1 cellular context compared by ENCODE assay signal in genomic region chr7:129769866-129770808, GRCh38.
TF ChIP-seq lines count a peak whose summit lies in the region.

No MANE protein-coding gene starts in this region.

TF ChIP-seq in K562, 482 proteins besides CTCF, POLR2A, EP300 and RAD21 (continued from another document and continues in another):
- TF ChIP-seq ZNF318 (IDR thresholded peaks at IDR 0.05; ENCODE audit: borderline replicate concordance in 1 of 2, low read depth in 1 of 2) (no peak), KDM2B (CRISPR knock-in tag; IDR thresholded peaks at IDR 0.05) (no peak), MBD2 (IDR thresholded peaks at IDR 0.05; ENCODE audit: borderline replicate concordance, low read depth) (no peak), PRDM10 (IDR thresholded peaks at IDR 0.05; ENCODE audit: partially characterized antibody) (peak; percentile 71), ZZZ3 (IDR thresholded peaks at IDR 0.05) (no peak), ZBTB7A (IDR thresholded peaks at IDR 0.05; ENCODE audit: borderline replicate concordance, control insufficient read depth, low read depth, low read length) (peak; percentile 39; the same call in 1 of the 2 replicates), ETV6 (IDR thresholded peaks at IDR 0.05; ENCODE audit: borderline replicate concordance in 1 of 2, low read depth in 2 of 2, low read length in 1 of 2) (no peak), ETV6 (CRISPR knock-in tag; IDR thresholded peaks at IDR 0.05; ENCODE audit: borderline replicate concordance) (no peak), ILF3 (IDR thresholded peaks at IDR 0.05; ENCODE audit: borderline replicate concordance) (no peak), ZNF212 (CRISPR knock-in tag; IDR thresholded peaks at IDR 0.05) (no peak), ZFP30 (CRISPR knock-in tag; IDR thresholded peaks at IDR 0.05; ENCODE audit: borderline replicate concordance) (no peak), ZFPM2 (CRISPR knock-in tag; IDR thresholded peaks at IDR 0.05) (no peak), U2AF2 (optimal IDR thresholded peaks at IDR 0.05; ENCODE audit: low read depth, low read length) (no peak), HMGN3 (IDR thresholded peaks at IDR 0.05; ENCODE audit: borderline replicate concordance, extremely low read depth, insufficient read length, low read depth, low read length) (no peak), ZNF644 (tag; IDR thresholded peaks at IDR 0.05; ENCODE audit: low read depth) (no peak), SPI1 (IDR thresholded peaks at IDR 0.05; ENCODE audit: borderline replicate concordance, low read depth, low read length) (no peak), ZNF121 (CRISPR knock-in tag; conservative IDR thresholded peaks at IDR 0.05) (no peak), CREBBP (IDR thresholded peaks at IDR 0.05; ENCODE audit: low read depth, low read length) (no peak), ZNF124 (CRISPR knock-in tag; IDR thresholded peaks at IDR 0.05) (0 out of 2 replicates have a peak, but pooled peaks have one; percentile 30), ZFP36 (IDR thresholded peaks at IDR 0.05; ENCODE audit: low read depth, low read length, partially characterized antibody) (no peak), STAG1 (CRISPR knock-in tag; IDR thresholded peaks at IDR 0.05; ENCODE audit: borderline replicate concordance) (0 out of 2 replicates have a peak, but pooled peaks have one; percentile 8), NCOA6 (IDR thresholded peaks at IDR 0.05) (no peak), ZNF830 (CRISPR knock-in tag; IDR thresholded peaks at IDR 0.05) (no peak), POLR2G (IDR thresholded peaks at IDR 0.05; ENCODE audit: low read depth, low read length) (no peak), ELF4 (CRISPR knock-in tag; IDR thresholded peaks at IDR 0.05) (no peak), HDAC8 (tag; IDR thresholded peaks at IDR 0.05) (no peak), FOXK2 (conservative IDR thresholded peaks at IDR 0.05 in 1 of 2, IDR thresholded peaks at IDR 0.05 in 1 of 2; ENCODE audit: low read depth in 2 of 2) (no peak), ERF (CRISPR knock-in tag; IDR thresholded peaks at IDR 0.05) (no peak), ATF1 (CRISPR knock-in tag; IDR thresholded peaks at IDR 0.05) (no peak), ATF1 (tag; IDR thresholded peaks at IDR 0.05) (no peak), CBX5 (IDR thresholded peaks at IDR 0.05; ENCODE audit: borderline replicate concordance, low read depth) (no peak), PHB2 (IDR thresholded peaks at IDR 0.05; ENCODE audit: low read depth) (no peak), IRF2 (CRISPR knock-in tag; IDR thresholded peaks at IDR 0.05) (peak; percentile 15; the same call in 1 of the 2 replicates), SIRT6 (IDR thresholded peaks at IDR 0.05; ENCODE audit: low read depth, low read length) (no peak), ZNF232 (CRISPR knock-in tag; IDR thresholded peaks at IDR 0.05) (no peak), ZNF707 (CRISPR knock-in tag; conservative IDR thresholded peaks at IDR 0.05) (no peak)
- TF ChIP-seq, protein P1, sequence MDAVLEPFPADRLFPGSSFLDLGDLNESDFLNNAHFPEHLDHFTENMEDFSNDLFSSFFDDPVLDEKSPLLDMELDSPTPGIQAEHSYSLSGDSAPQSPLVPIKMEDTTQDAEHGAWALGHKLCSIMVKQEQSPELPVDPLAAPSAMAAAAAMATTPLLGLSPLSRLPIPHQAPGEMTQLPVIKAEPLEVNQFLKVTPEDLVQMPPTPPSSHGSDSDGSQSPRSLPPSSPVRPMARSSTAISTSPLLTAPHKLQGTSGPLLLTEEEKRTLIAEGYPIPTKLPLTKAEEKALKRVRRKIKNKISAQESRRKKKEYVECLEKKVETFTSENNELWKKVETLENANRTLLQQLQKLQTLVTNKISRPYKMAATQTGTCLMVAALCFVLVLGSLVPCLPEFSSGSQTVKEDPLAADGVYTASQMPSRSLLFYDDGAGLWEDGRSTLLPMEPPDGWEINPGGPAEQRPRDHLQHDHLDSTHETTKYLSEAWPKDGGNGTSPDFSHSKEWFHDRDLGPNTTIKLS (IDR thresholded peaks at IDR 0.05; ENCODE audit: borderline replicate concordance, low read depth), result no peak
- TF ChIP-seq, protein P2, sequence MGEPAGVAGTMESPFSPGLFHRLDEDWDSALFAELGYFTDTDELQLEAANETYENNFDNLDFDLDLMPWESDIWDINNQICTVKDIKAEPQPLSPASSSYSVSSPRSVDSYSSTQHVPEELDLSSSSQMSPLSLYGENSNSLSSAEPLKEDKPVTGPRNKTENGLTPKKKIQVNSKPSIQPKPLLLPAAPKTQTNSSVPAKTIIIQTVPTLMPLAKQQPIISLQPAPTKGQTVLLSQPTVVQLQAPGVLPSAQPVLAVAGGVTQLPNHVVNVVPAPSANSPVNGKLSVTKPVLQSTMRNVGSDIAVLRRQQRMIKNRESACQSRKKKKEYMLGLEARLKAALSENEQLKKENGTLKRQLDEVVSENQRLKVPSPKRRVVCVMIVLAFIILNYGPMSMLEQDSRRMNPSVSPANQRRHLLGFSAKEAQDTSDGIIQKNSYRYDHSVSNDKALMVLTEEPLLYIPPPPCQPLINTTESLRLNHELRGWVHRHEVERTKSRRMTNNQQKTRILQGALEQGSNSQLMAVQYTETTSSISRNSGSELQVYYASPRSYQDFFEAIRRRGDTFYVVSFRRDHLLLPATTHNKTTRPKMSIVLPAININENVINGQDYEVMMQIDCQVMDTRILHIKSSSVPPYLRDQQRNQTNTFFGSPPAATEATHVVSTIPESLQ (CRISPR knock-in tag; IDR thresholded peaks at IDR 0.05), result no peak
- TF ChIP-seq, protein P3, sequence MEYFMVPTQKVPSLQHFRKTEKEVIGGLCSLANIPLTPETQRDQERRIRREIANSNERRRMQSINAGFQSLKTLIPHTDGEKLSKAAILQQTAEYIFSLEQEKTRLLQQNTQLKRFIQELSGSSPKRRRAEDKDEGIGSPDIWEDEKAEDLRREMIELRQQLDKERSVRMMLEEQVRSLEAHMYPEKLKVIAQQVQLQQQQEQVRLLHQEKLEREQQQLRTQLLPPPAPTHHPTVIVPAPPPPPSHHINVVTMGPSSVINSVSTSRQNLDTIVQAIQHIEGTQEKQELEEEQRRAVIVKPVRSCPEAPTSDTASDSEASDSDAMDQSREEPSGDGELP (CRISPR knock-in tag; IDR thresholded peaks at IDR 0.05; ENCODE audit: borderline replicate concordance), result peak; percentile 37; the same call in 1 of the 2 replicates
